8 cellular contexts compared by ENCODE assay signal in the genomic region with DNA sequence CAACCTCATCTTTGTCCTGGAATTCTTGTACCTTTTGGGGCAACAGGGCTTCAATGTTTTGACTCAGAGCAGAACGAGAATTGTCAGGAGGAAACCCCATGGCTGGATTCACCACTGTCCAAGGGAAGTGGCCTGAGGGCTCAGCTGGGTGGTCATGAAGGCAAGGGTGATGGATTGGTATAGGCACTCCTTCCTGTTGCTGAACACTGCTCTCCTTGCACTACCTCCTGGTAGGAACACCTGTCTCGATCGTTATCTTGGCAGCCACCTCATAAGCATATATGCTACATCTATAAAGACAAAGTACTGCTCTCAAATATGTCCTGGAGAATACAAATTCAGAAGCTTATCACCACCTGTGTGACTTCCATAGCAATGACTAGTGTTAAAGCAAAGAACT.
"Had no signal": no experiment of that assay in that cellular context is flagged by ENCODE, and none has a peak within 500 bp of the region (broad histone marks: within the 10 kb centered on the region; RNA-seq: fewer than 3 reads in every experiment).

No MANE protein-coding gene starts in this region.

- DNase-seq: IMR-90, KBM-7, KG1 had no signal

- FAIRE-seq: HepG2, HTR-8/SVneo, K562 had no signal

- H3K4me2 ChIP-seq: KMS-11 had no signal

- H3K27ac ChIP-seq: HL-60, KMS-11 had no signal

- H3K4me3 ChIP-seq: K562 had no signal

- H3K9ac ChIP-seq: KMS-11 had no signal
